8 cellular contexts compared by ENCODE assay signal in genomic region chr6:71886184-71887005, GRCh38.
DNase-seq lines count a peak whose midpoint lies in the region; ATAC-seq and TF ChIP-seq lines count a peak whose summit lies in the region.

TSS of gene RIMS1 (plus strand) at chr6:71886550. CDS start at chr6:71887024, 474 bp downstream.

- no peak within 1 kb of the TSS; the same call in 1 of the 2 replicates for H3K9ac ChIP-seq in SU-DHL-6 (ENCODE audit: low read length)
- no peak within 1 kb of the TSS for H3K9ac ChIP-seq in rectal smooth muscle tissue (ENCODE audit: low read length)

- H3K4me3 ChIP-seq in SU-DHL-6 (ENCODE audit: insufficient read depth, low read length, poor library complexity, severe bottlenecking) (no peak within 1 kb of the TSS), rectal smooth muscle tissue (ENCODE audit: low read length) (peak within 1 kb of the TSS; percentile 29)

- H3K4me2 ChIP-seq in SU-DHL-6 (ENCODE audit: low read depth, low read length, poor library complexity, severe bottlenecking), result peak within 1 kb of the TSS; percentile 55

- no peaks in the 10 kb centered on the region for H4K20me1 ChIP-seq in SU-DHL-6 (ENCODE audit: low read depth, low read length)

- no peaks in the 10 kb centered on the region for H3F3A ChIP-seq in SU-DHL-6 (ENCODE audit: insufficient read depth)

- H3K79me2 ChIP-seq in SU-DHL-6 (ENCODE audit: insufficient read depth, low read length), result no peaks in the 10 kb centered on the region

- H3K4me1 ChIP-seq in rectal smooth muscle tissue (ENCODE audit: control insufficient read depth, insufficient read depth, low read length), result no peaks in the 10 kb centered on the region

- H3K9me3 ChIP-seq in SU-DHL-6 (ENCODE audit: insufficient read depth, low read length), result no peaks in the 10 kb centered on the region

- ATAC-seq in GM19395 (IDR thresholded peaks at IDR 0.05; ENCODE audit: unreplicated experiment), result peak; percentile 90
- peak; percentile 80 for ATAC-seq in HG03442 (IDR thresholded peaks at IDR 0.05; ENCODE audit: unreplicated experiment)

- no peaks in the 10 kb centered on the region for H3K9me2 ChIP-seq in SU-DHL-6 (replicated peaks; ENCODE audit: insufficient read depth, low read length)

- no peak within 1 kb of the TSS for H2AFZ ChIP-seq in SU-DHL-6 (ENCODE audit: low read depth, low read length, severe bottlenecking)

- H3K27me3 ChIP-seq in SU-DHL-6 (ENCODE audit: low read length) (no peaks in the 10 kb centered on the region), rectal smooth muscle tissue (ENCODE audit: control insufficient read depth, insufficient read depth, low read length) (peaks cover 5% of the 10 kb centered on the region)

- H3K36me3 ChIP-seq in SU-DHL-6 (ENCODE audit: low read length) (no peaks in the 10 kb centered on the region), rectal smooth muscle tissue (ENCODE audit: control insufficient read depth, insufficient read depth, low read length) (no peaks in the 10 kb centered on the region)

- H3K27ac ChIP-seq in SU-DHL-6 (ENCODE audit: low read depth, low read length), result no peak within 1 kb of the TSS
- no peak within 1 kb of the TSS for H3K27ac ChIP-seq in rectal smooth muscle tissue (ENCODE audit: low read depth, low read length)

- TF ChIP-seq CTCF in SU-DHL-6 (IDR thresholded peaks at IDR 0.05; ENCODE audit: insufficient read depth, low read length, poor library complexity, severe bottlenecking), result peak; percentile 18

- DNase-seq in DMS53 (lab: John Stamatoyannopoulos, UW) (peak; percentile 82), glomerular visceral epithelial cell (ENCODE audit: extremely low spot score) (peak; percentile 61)
- no peak for DNase-seq in stimulated activated CD4-positive, alpha-beta T cell treated with anti-CD3 and anti-CD28 coated beads, Interleukin-12 subunit alpha, Interleukin-12 subunit beta, amount 100 ng/mL, for 4 hours
- no peak for DNase-seq in stimulated activated CD4-positive, alpha-beta T cell treated with anti-CD3 and anti-CD28 coated beads, Interleukin-1b, Interleukin-23, amount 100 ng/mL, for 48 hours

Comparison
In these comparisons a context has a peak if more than half of its experiments do, and no peak if none do; other contexts are left out.
1. DNase-seq: peak in DMS53 (single experiment) and glomerular visceral epithelial cell (single experiment); none in stimulated activated CD4-positive, alpha-beta T cell treated with anti-CD3 and anti-CD28 coated beads, Interleukin-12 subunit alpha, Interleukin-12 subunit beta, amount 100 ng/mL, for 4 hours (single experiment) and stimulated activated CD4-positive, alpha-beta T cell treated with anti-CD3 and anti-CD28 coated beads, Interleukin-1b, Interleukin-23, amount 100 ng/mL, for 48 hours (single experiment).